In genomic region chr9:129235931-129236331, GRCh38 we compare ENCODE assay signal across 12 cellular contexts. TPM values are rescaled to one million over a fixed set of nuclear protein-coding genes. Genes with fewer than 3 reads are reported as not detected.
DNase-seq lines count a peak whose midpoint lies in the region; ATAC-seq, FAIRE-seq and TF ChIP-seq lines count a peak whose summit lies in the region.
"Had no signal": no experiment of that assay in that cellular context is flagged by ENCODE, and none has a peak within 500 bp of the region (broad histone marks: within the 10 kb centered on the region; RNA-seq: fewer than 3 reads in every experiment).

No MANE protein-coding gene starts in this region.

- DNase-seq in DMS53 (lab: John Stamatoyannopoulos, UW) (peak; percentile 51), DMS53 treated with DMSO at 0.1 percent for 48 hours (lab: John Stamatoyannopoulos, UW; ENCODE audit: unreplicated experiment) (no peak), HepG2 (ENCODE audit: low spot score) (no peak), SW 1271 (lab: John Stamatoyannopoulos, UW) (no peak), upper lobe of left lung (no peak), SK-N-DZ (ENCODE audit: low spot score) (no peak)
- DNase-seq in activated CD8-positive, alpha-beta memory T cell treated with anti-CD3 and anti-CD28 coated beads, Interleukin-2, amount 50 U/mL, for 4 hours: peak; percentile 47
- DNase-seq: MV-4-11 had no signal

- H3K4me3 ChIP-seq in HepG2 (replicated peaks in 1 of 3; ENCODE audit: insufficient read depth in 1 of 3, low read depth in 2 of 3, low read length in 3 of 3) (no peak overlapping the region), thymus (ENCODE audit: low read length) (peak overlapping the region; percentile 23), upper lobe of left lung (no peak overlapping the region)
- H3K4me3 ChIP-seq: ovary, SK-N-MC had no signal

- TF ChIP-seq EP300 in HepG2 (IDR thresholded peaks at IDR 0.05; ENCODE audit: low read depth in 2 of 2, low read length in 2 of 2) (no peak), HepG2 (CRISPR knock-in tag; IDR thresholded peaks at IDR 0.05; ENCODE audit: borderline replicate concordance) (no peak), upper lobe of left lung (IDR thresholded peaks at IDR 0.05) (no peak)

- H3K4me2 ChIP-seq in HepG2 (ENCODE audit: low read depth, low read length): no peak overlapping the region

- H3K4me1 ChIP-seq in HepG2 (ENCODE audit: insufficient read depth, low read length) (no peaks in the 10 kb centered on the region), thymus (ENCODE audit: control insufficient read depth, insufficient read depth, low read length) (peaks cover 33% of the 10 kb centered on the region), upper lobe of left lung (peaks cover 0 to 3% (median 2%) of the 10 kb centered on the region in 4 donors)

- H3K9ac ChIP-seq in HepG2 (ENCODE audit: insufficient read depth, low read depth, low read length): no peak overlapping the region

- TF ChIP-seq POLR2A in HepG2 (IDR thresholded peaks at IDR 0.05; ENCODE audit: insufficient read depth in 1 of 2, low read depth in 2 of 2, low read length in 2 of 2) (no peak), upper lobe of left lung (IDR thresholded peaks at IDR 0.05) (no peak)

- no peak for TF ChIP-seq CTCF in HepG2 (CRISPR knock-in tag; IDR thresholded peaks at IDR 0.05)
- no peak for TF ChIP-seq CTCF in upper lobe of left lung (IDR thresholded peaks at IDR 0.05)

- intact Hi-C loops in HepG2 (cut with micrococcal nuclease; ENCODE audit: unreplicated experiment): no loop called here

- H3K9me3 ChIP-seq in HepG2 (ENCODE audit: low read length) (no peaks in the 10 kb centered on the region), thymus (ENCODE audit: control insufficient read depth) (no peaks in the 10 kb centered on the region), upper lobe of left lung (peaks cover 0 to 5% (median 0%) of the 10 kb centered on the region in 4 donors)
- H3K9me3 ChIP-seq: ovary had no signal

- 0% methylated on average over 1 of the region's 7 CpGs for WGBS in HepG2 (ENCODE audit: low lambda C conversion rate)
- 5% methylated on average over 7 of the region's 7 CpGs for WGBS in thymus
- 40 to 70% methylated on average over 3 to 5 of the region's 7 CpGs for WGBS in upper lobe of left lung, 2 donors

- no peak overlapping the region for H3K27ac ChIP-seq in HepG2 (ENCODE audit: extremely low read length, insufficient read depth, low read length)
- H3K27ac ChIP-seq in thymus (ENCODE audit: low read depth): peak overlapping the region; percentile 88
- H3K27ac ChIP-seq in upper lobe of left lung: no peak overlapping the region
- H3K27ac ChIP-seq: 22Rv1, SK-N-MC had no signal

- H4K20me1 ChIP-seq in HepG2 (ENCODE audit: insufficient read depth, low read length): no peaks in the 10 kb centered on the region

- FAIRE-seq in HepG2 (lab: Jason Lieb, UNC): no peak

- POLR2A ChIA-PET in HepG2 (lab: Yijun Ruan, JAX): no interaction called here

- H3K36me3 ChIP-seq in HepG2 (replicated peaks in 1 of 2; ENCODE audit: control insufficient read depth in 1 of 2, insufficient read depth in 2 of 2, low read length in 2 of 2) (no peaks in the 10 kb centered on the region), thymus (ENCODE audit: control insufficient read depth, insufficient read depth) (no peaks in the 10 kb centered on the region), upper lobe of left lung (no peaks in the 10 kb centered on the region)
- H3K36me3 ChIP-seq: ovary had no signal

- in situ Hi-C loops in HepG2 (cut with HindIII; ENCODE audit: extremely low pct_ligation_motif_present, low pct_unique_long_range_greater_than_20kb): no loop called here

- H3K27me3 ChIP-seq in HepG2 (ENCODE audit: control insufficient read depth in 1 of 2, insufficient read depth in 2 of 2, low read length in 2 of 2) (peaks cover 1 to 9% of the 10 kb centered on the region in 2 experiments; a peak in 3 of 5 replicates), thymus (ENCODE audit: control insufficient read depth, insufficient read depth) (no peaks in the 10 kb centered on the region), upper lobe of left lung (no peaks in the 10 kb centered on the region)
- H3K27me3 ChIP-seq: ovary had no signal

- CTCF ChIA-PET in HepG2 (lab: Yijun Ruan, JAX; ENCODE audit: low intra/inter-chr PET ratio, low total read pairs): no interaction called here

- no peak for TF ChIP-seq RAD21 in HepG2 (CRISPR knock-in tag; IDR thresholded peaks at IDR 0.05)

- ATAC-seq in HepG2 (no peak), upper lobe of left lung (ENCODE audit: low FRiP score in 2 of 2) (no peak)

- H3K79me2 ChIP-seq in HepG2 (ENCODE audit: insufficient read depth, low read length): no peaks in the 10 kb centered on the region

- no peak overlapping the region for H2AFZ ChIP-seq in HepG2 (ENCODE audit: low read length)

- no TSS peak for BruUV-seq in HepG2 (replicated peaks; lab: Mats Ljungman, UMichigan)

TF ChIP-seq in HepG2, 621 proteins besides CTCF, POLR2A, EP300 and RAD21:
- TF ChIP-seq CBFB (CRISPR knock-in tag; IDR thresholded peaks at IDR 0.05): no peak
- TF ChIP-seq ZNF629 (CRISPR knock-in tag; conservative IDR thresholded peaks at IDR 0.05): peak; percentile 73
- TF ChIP-seq IKZF5 (CRISPR knock-in tag; IDR thresholded peaks at IDR 0.05): no peak
- no peak for TF ChIP-seq FUBP1 (CRISPR knock-in tag; IDR thresholded peaks at IDR 0.05; ENCODE audit: borderline replicate concordance)
- TF ChIP-seq FOXP1 (IDR thresholded peaks at IDR 0.05): no peak
- no peak for TF ChIP-seq FOXP1 (CRISPR knock-in tag; IDR thresholded peaks at IDR 0.05)
- TF ChIP-seq ZFP1 (CRISPR knock-in tag; IDR thresholded peaks at IDR 0.05): no peak
TF ChIP-seq in HepG2: peak in this region for 1.

RNA-seq across cellular contexts. Expression of gene IER5L, which starts 57.9 kb away (rescaled TPM):
- total RNA-seq in HepG2 (2016; rRNA removed; fragmentation: Illumina TruSeq; extraction: Trizol) (2.5 and 3.3 TPM in 2 replicates), upper lobe of left lung (10 to 100 TPM in 3 of 6 donors, 1 to 10 TPM in 3; 3.7 to 17.0 (median 10.3) TPM)
- 2.4 and 2.5 TPM in 2 replicates for total RNA-seq in HepG2 (2016; cell fraction: cytosol; rRNA removed; fragmentation: Illumina TruSeq; extraction: Trizol; ENCODE audit: low read depth)
- 2.6 and 3.2 TPM in 2 replicates for total RNA-seq in HepG2 (2016; cell fraction: insoluble cytoplasmic fraction; rRNA removed; fragmentation: Illumina TruSeq; extraction: Trizol)
- total RNA-seq in HepG2 (2016; cell fraction: membrane; rRNA removed; fragmentation: Illumina TruSeq; extraction: Trizol): 2.0 and 2.7 TPM in 2 replicates
- total RNA-seq in HepG2 (2016; cell fraction: nucleus; rRNA removed; fragmentation: Illumina TruSeq; extraction: Trizol): 0.84 and 1.2 TPM in 2 replicates
- polyA plus RNA-seq in HepG2 (2011; rRNA removed) (1.8 and 3.6 TPM in 2 replicates), thymus (13.7 TPM)
- 2.1 and 3.1 TPM in 2 replicates for polyA plus RNA-seq in HepG2 (2011; cell fraction: cytosol; rRNA removed)
- polyA plus RNA-seq in HepG2 (2011; cell fraction: nucleus; rRNA removed): 4.4 and 4.5 TPM in 2 replicates
- polyA plus RNA-seq in HepG2 (2012): 1.5 and 2.6 TPM in 2 replicates
- 0.59 and 0.61 TPM in 2 replicates for polyA plus RNA-seq in HepG2 (2016; cell fraction: cytosol; fragmentation: Illumina TruSeq; extraction: Trizol; ENCODE audit: low read depth)
- polyA plus RNA-seq in HepG2 (2016; cell fraction: insoluble cytoplasmic fraction; fragmentation: Illumina TruSeq; extraction: Trizol; ENCODE audit: low read depth): 2.2 and 2.5 TPM in 2 replicates
- polyA plus RNA-seq in HepG2 (2016; cell fraction: membrane; fragmentation: Illumina TruSeq; extraction: Trizol; ENCODE audit: low read depth): 0.52 and 0.74 TPM in 2 replicates
- polyA plus RNA-seq in HepG2 (2016; cell fraction: nucleus; fragmentation: Illumina TruSeq; extraction: Trizol; ENCODE audit: insufficient read depth, low read depth): 1.3 and 2.1 TPM in 2 replicates
- polyA minus RNA-seq in HepG2 (2011; rRNA and poly(A)+ RNA removed; ENCODE audit: low replicate concordance): 5.5 and 12.0 TPM in 2 replicates
- polyA minus RNA-seq in HepG2 (2011; cell fraction: cytosol; rRNA and poly(A)+ RNA removed): 5.6 and 6.2 TPM in 2 replicates
- polyA minus RNA-seq in HepG2 (2011; cell fraction: nucleus; rRNA and poly(A)+ RNA removed): 1.2 and 1.9 TPM in 2 replicates
- polyA plus RNA-seq in SK-N-DZ (2014; cell fraction: cytosol; rRNA removed): 9.9 and 14.8 TPM in 2 replicates
- polyA plus RNA-seq in SK-N-DZ (2014; cell fraction: nucleus; rRNA removed): 9.8 and 11.9 TPM in 2 replicates

Comparison
In these comparisons a context has a peak if more than half of its experiments do, and no peak if none do; other contexts are left out.
1. DNase-seq: peak in DMS53 (single experiment) and activated CD8-positive, alpha-beta memory T cell treated with anti-CD3 and anti-CD28 coated beads, Interleukin-2, amount 50 U/mL, for 4 hours (single experiment); none in DMS53 treated with DMSO at 0.1 percent for 48 hours (single experiment), HepG2 (single experiment), SW 1271 (0 of 2), upper lobe of left lung (0 of 2) and SK-N-DZ (single experiment).